ENCODE assay signal across 1 cellular context in the genomic region with DNA sequence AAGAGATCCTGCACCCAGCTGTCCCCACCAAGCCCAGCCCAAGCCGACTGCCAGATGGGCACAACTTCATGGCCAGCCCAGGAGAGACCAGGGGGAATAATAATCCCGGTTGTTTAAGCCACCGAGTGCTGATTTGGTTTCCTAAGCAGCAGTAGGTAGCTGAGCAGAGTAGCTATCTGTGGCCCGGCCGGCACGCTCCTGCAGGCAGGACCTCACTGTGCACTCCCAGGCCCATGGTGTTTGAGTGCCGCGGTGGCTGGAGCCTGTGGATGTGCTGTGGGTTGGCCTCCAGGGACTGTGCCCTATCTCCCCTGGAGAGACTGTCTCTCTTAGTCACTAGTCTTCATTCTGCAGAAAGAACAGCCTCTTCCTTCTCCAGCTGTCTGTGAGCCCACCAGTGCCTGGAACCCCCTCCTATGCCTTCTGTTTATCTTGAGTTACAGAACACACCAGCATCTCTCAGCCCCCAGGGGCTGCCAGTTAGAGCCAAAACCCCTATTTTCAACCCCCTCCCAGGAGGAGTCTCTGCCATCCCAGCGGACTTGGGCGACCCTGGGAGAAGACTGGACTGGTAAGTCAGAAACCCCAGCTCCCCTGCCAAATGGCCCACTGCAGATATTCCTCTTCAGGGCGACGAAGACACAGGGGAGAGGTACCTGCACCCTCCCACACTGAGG.
TF ChIP-seq lines count a peak whose summit lies in the region.

No MANE protein-coding gene starts in this region.

TF ChIP-seq in SK-N-SH treated with all-trans-retinoic acid at 6 μM for 48 hours, 23 proteins besides CTCF, POLR2A, EP300 and RAD21 (continued from another document):
- TF ChIP-seq, protein P1, sequence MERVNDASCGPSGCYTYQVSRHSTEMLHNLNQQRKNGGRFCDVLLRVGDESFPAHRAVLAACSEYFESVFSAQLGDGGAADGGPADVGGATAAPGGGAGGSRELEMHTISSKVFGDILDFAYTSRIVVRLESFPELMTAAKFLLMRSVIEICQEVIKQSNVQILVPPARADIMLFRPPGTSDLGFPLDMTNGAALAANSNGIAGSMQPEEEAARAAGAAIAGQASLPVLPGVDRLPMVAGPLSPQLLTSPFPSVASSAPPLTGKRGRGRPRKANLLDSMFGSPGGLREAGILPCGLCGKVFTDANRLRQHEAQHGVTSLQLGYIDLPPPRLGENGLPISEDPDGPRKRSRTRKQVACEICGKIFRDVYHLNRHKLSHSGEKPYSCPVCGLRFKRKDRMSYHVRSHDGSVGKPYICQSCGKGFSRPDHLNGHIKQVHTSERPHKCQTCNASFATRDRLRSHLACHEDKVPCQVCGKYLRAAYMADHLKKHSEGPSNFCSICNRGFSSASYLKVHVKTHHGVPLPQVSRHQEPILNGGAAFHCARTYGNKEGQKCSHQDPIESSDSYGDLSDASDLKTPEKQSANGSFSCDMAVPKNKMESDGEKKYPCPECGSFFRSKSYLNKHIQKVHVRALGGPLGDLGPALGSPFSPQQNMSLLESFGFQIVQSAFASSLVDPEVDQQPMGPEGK (CRISPR knock-in tag; IDR thresholded peaks at IDR 0.05; ENCODE audit: borderline replicate concordance): no peak
- no peak for TF ChIP-seq ZNF70 (CRISPR knock-in tag; IDR thresholded peaks at IDR 0.05)
- no peak for TF ChIP-seq ZFP3 (CRISPR knock-in tag; IDR thresholded peaks at IDR 0.05)
- no peak for TF ChIP-seq RARB (CRISPR knock-in tag; IDR thresholded peaks at IDR 0.05)
- no peak for TF ChIP-seq PPARA (CRISPR knock-in tag; IDR thresholded peaks at IDR 0.05; ENCODE audit: borderline replicate concordance)
- no peak for TF ChIP-seq OSR1 (CRISPR knock-in tag; IDR thresholded peaks at IDR 0.05)
- no peak for TF ChIP-seq ZC3H10 (CRISPR knock-in tag; IDR thresholded peaks at IDR 0.05)
TF ChIP-seq in SK-N-SH treated with all-trans-retinoic acid at 6 μM for 48 hours: peak in this region for 0.
